22 cellular contexts compared by ENCODE assay signal in genomic region chr4:30543057-30543456, GRCh38.
"Had no signal": no experiment of that assay in that cellular context is flagged by ENCODE, and none has a peak within 500 bp of the region (broad histone marks: within the 10 kb centered on the region; RNA-seq: fewer than 3 reads in every experiment).

No MANE protein-coding gene starts in this region.

- H3K4me1 ChIP-seq: parathyroid adenoma, right atrium auricular region, tibial artery, upper lobe of left lung, uterus had no signal

- H3K27me3 Mint-ChIP-seq: central memory CD8-positive, alpha-beta T cell; naive thymus-derived CD8-positive, alpha-beta T cell; progenitor cell of endocrine pancreas; stimulated activated naive CD8-positive, alpha-beta T cell treated with anti-CD3 and anti-CD28 coated beads, Interleukin-15, amount 100 ng/mL, for 72 hours had no signal

- H3K36me3 ChIP-seq: neutrophil, right atrium auricular region, tibial artery, upper lobe of left lung, uterus had no signal

- DNase-seq: dermis blood vessel endothelial cell; effector memory CD4-positive, alpha-beta T cell; kidney; naive thymus-derived CD8-positive, alpha-beta T cell; nephron progenitor cell; stimulated activated CD4-positive, alpha-beta T cell treated with anti-CD3 and anti-CD28 coated beads, Interleukin-12 subunit alpha, Interleukin-12 subunit beta, amount 100 ng/mL, for 4 hours; stimulated activated CD4-positive, alpha-beta T cell treated with anti-CD3 and anti-CD28 coated beads, Interleukin-1b, Interleukin-23, amount 100 ng/mL, for 48 hours; stimulated activated CD4-positive, alpha-beta T cell treated with anti-CD3 and anti-CD28 coated beads, Interleukin-4, amount 100 ng/mL, for 1 hour; stimulated activated CD8-positive, alpha-beta memory T cell treated with anti-CD3 and anti-CD28 coated beads, Interleukin-4, amount 100 ng/mL, for 48 hours; stimulated activated naive CD4-positive, alpha-beta T cell; stimulated activated naive CD8-positive, alpha-beta T cell treated with anti-CD3 and anti-CD28 coated beads, Interleukin-15, amount 100 ng/mL, for 72 hours; tibial artery; upper lobe of left lung; uterus had no signal

- H3K27ac ChIP-seq: coronary artery, neutrophil, parathyroid adenoma, right atrium auricular region, tibial artery, upper lobe of left lung, uterus had no signal

- H3K27me3 ChIP-seq: neutrophil, right atrium auricular region, tibial artery, upper lobe of left lung, uterus had no signal

- H3K79me2 ChIP-seq: parathyroid adenoma had no signal

- H3K4me1 Mint-ChIP-seq: central memory CD8-positive, alpha-beta T cell; naive thymus-derived CD8-positive, alpha-beta T cell; nephron progenitor cell; stimulated activated naive CD8-positive, alpha-beta T cell treated with anti-CD3 and anti-CD28 coated beads, Interleukin-15, amount 100 ng/mL, for 72 hours had no signal

- FAIRE-seq: frontal cortex, kidney had no signal

- H3K36me3 Mint-ChIP-seq: naive thymus-derived CD8-positive, alpha-beta T cell had no signal

- H3K4me3 ChIP-seq: coronary artery, right atrium auricular region, smooth muscle cell, tibial artery, upper lobe of left lung, uterus had no signal

- H3K27ac Mint-ChIP-seq: naive thymus-derived CD8-positive, alpha-beta T cell; nephron progenitor cell; progenitor cell of endocrine pancreas; stimulated activated naive CD8-positive, alpha-beta T cell treated with anti-CD3 and anti-CD28 coated beads, Interleukin-15, amount 100 ng/mL, for 72 hours had no signal

- H3K9ac ChIP-seq: parathyroid adenoma had no signal

- H3K4me2 ChIP-seq: smooth muscle cell had no signal

- H2AFZ ChIP-seq: parathyroid adenoma had no signal

- H3K9me3 ChIP-seq: neutrophil, right atrium auricular region, tibial artery, upper lobe of left lung, uterus had no signal

- H3K4me3 Mint-ChIP-seq: central memory CD8-positive, alpha-beta T cell; naive thymus-derived CD8-positive, alpha-beta T cell; nephron progenitor cell; stimulated activated naive CD8-positive, alpha-beta T cell treated with anti-CD3 and anti-CD28 coated beads, Interleukin-15, amount 100 ng/mL, for 72 hours had no signal
